Comparison of ENCODE assay signal across 26 cellular contexts in the genomic region with DNA sequence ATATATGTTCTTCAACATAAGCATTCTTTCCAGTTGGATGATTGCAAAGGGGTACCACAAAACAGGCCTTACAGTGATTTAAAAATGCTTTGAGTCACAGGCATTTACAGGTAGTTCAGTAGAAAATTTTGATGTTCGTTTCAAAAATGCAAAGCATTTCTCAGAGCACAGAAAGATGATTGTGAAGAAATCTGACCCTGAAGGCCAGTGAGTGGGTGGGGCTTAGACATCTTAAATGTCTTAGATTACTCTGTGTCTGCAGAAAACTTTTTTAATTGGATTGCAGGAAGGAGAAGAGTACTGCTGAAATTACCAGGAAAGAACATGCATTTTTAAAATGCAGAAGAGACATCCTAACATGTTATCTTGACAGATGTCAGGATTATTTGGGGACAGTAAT.
"Had no signal": no experiment of that assay in that cellular context is flagged by ENCODE, and none has a peak within 500 bp of the region (broad histone marks: within the 10 kb centered on the region; RNA-seq: fewer than 3 reads in every experiment).

No MANE protein-coding gene starts in this region.

- H3K27ac ChIP-seq: neutrophil, ovary, prostate gland, thoracic aorta, upper lobe of left lung had no signal

- H3K27me3 ChIP-seq: neutrophil, ovary, upper lobe of left lung had no signal

- H3K9me3 ChIP-seq: neutrophil, prostate gland, thoracic aorta had no signal

- H3K4me3 Mint-ChIP-seq: activated CD8-positive, alpha-beta T cell treated with anti-CD3 and anti-CD28 coated beads, Interleukin-2, amount 10 ng/mL, durations not matched to agents 7 days and 5 days; activated naive CD8-positive, alpha-beta T cell treated with anti-CD3 and anti-CD28 coated beads, Interleukin-2, amount 50 U/mL, for 24 hours; activated T-helper 1 cell treated with anti-CD3 and anti-CD28 coated beads, Interleukin-12 subunit alpha, Interleukin-12 subunit beta, Interleukin-2, Interleukin-4 antibody, amounts not matched to agents 30 ng/mL and 10 ng/mL and 1 ng/mL, durations not matched to agents 14 hours and 24 hours and 36 hours; brain; dendritic cell treated with granulocyte-macrophage colony-stimulating factor and Interleukin-4, amounts not matched to agents 40 ng/mL and 50 ng/mL, for 4 days; nephron; T-helper 17 cell had no signal

- H3K27ac Mint-ChIP-seq: activated CD8-positive, alpha-beta T cell treated with anti-CD3 and anti-CD28 coated beads, Interleukin-2, amount 10 ng/mL, durations not matched to agents 7 days and 5 days; activated naive CD8-positive, alpha-beta T cell treated with anti-CD3 and anti-CD28 coated beads, Interleukin-2, amount 50 U/mL, for 24 hours; activated T-helper 1 cell treated with anti-CD3 and anti-CD28 coated beads, Interleukin-12 subunit alpha, Interleukin-12 subunit beta, Interleukin-2, Interleukin-4 antibody, amounts not matched to agents 30 ng/mL and 10 ng/mL and 1 ng/mL, durations not matched to agents 14 hours and 24 hours and 36 hours; brain; dendritic cell treated with granulocyte-macrophage colony-stimulating factor and Interleukin-4, amounts not matched to agents 40 ng/mL and 50 ng/mL, for 4 days; T-helper 17 cell had no signal

- H3K4me1 Mint-ChIP-seq: activated naive CD8-positive, alpha-beta T cell treated with anti-CD3 and anti-CD28 coated beads, Interleukin-2, amount 50 U/mL, for 24 hours; T-helper 17 cell had no signal

- ATAC-seq: activated CD8-positive, alpha-beta T cell treated with anti-CD3 and anti-CD28 coated beads, Interleukin-2, amount 10 ng/mL, durations not matched to agents 7 days and 5 days; activated naive CD8-positive, alpha-beta T cell treated with anti-CD3 and anti-CD28 coated beads, Interleukin-2, amount 50 U/mL, for 24 hours; left ventricle myocardium superior; T-helper 17 cell had no signal

- H3K36me3 ChIP-seq: neutrophil, ovary, prostate gland, thoracic aorta, upper lobe of left lung had no signal

- H3K27me3 Mint-ChIP-seq: activated naive CD8-positive, alpha-beta T cell treated with anti-CD3 and anti-CD28 coated beads, Interleukin-2, amount 50 U/mL, for 24 hours; brain; dendritic cell treated with granulocyte-macrophage colony-stimulating factor and Interleukin-4, amounts not matched to agents 40 ng/mL and 50 ng/mL, for 4 days; T-helper 17 cell had no signal

- H3K4me3 ChIP-seq: ovary, prostate gland, thoracic aorta, upper lobe of left lung had no signal

- DNase-seq: activated CD4-positive, alpha-beta T cell treated with anti-CD3 and anti-CD28 coated beads, Interleukin-2, amount 50 U/mL, for 1 hour; activated CD4-positive, CD25-positive, alpha-beta regulatory T cell treated with anti-CD3 and anti-CD28 coated beads, Interleukin-2, amount 50 U/mL, for 72 hours; activated CD8-positive, alpha-beta T cell treated with anti-CD3 and anti-CD28 coated beads, Interleukin-2, amount 10 ng/mL, durations not matched to agents 7 days and 5 days; activated gamma-delta T cell; activated naive CD4-positive, alpha-beta T cell treated with anti-CD3 and anti-CD28 coated beads, Interleukin-2, amount 50 U/mL, for 16 hours; activated naive CD8-positive, alpha-beta T cell treated with anti-CD3 and anti-CD28 coated beads, Interleukin-2, amount 50 U/mL, for 24 hours; aorta; effector CD4-positive, alpha-beta T cell; erythroblast; glutamatergic neuron; hippocampal formation; left ventricle myocardium superior; mammary epithelial cell; midbrain; ovary; stimulated activated CD4-positive, alpha-beta T cell treated with anti-CD3 and anti-CD28 coated beads, Interleukin-4, amount 100 ng/mL, for 24 hours; stimulated activated naive CD4-positive, alpha-beta T cell treated with Interleukin-2 at 50 U/mL for 16 hours; T-helper 17 cell; upper lobe of left lung had no signal

- H3K4me1 ChIP-seq: prostate gland, upper lobe of left lung had no signal
